ENCODE assay signal across 25 cellular contexts in genomic region chr12:44728566-44728965, GRCh38.
"Had no signal": no experiment of that assay in that cellular context is flagged by ENCODE, and none has a peak within 500 bp of the region (broad histone marks: within the 10 kb centered on the region; RNA-seq: fewer than 3 reads in every experiment).

No MANE protein-coding gene starts in this region.

- H3K27ac ChIP-seq: neural progenitor cell, ovary, parathyroid adenoma, psoas muscle, right lobe of liver, sigmoid colon, stomach, thoracic aorta, thyroid gland, tibial nerve, upper lobe of left lung, uterus had no signal

- H3K36me3 ChIP-seq: ovary, right lobe of liver, sigmoid colon, stomach, thoracic aorta, thyroid gland, tibial nerve, upper lobe of left lung had no signal

- ATAC-seq: natural killer cell; psoas muscle; right cardiac atrium; right lobe of liver; stimulated activated effector memory CD8-positive, alpha-beta T cell treated with anti-CD3 and anti-CD28 coated beads, Interleukin-12 subunit alpha, Interleukin-12 subunit beta, amount 100 ng/mL, for 72 hours; stimulated activated naive B cell treated with anti-CD40 and anti-IgM and Interleukin-4, amounts not matched to agents 10 μg/mL and 1 μg/mL and 100 μg/mL, for 72 hours had no signal

- DNase-seq: natural killer cell; occipital lobe; ovary; posterior cingulate gyrus; psoas muscle; right cardiac atrium; right lobe of liver; sigmoid colon; small intestine; stimulated activated CD4-positive, alpha-beta T cell treated with anti-CD3 and anti-CD28 coated beads, Interleukin-15, amount 100 ng/mL, for 24 hours; stimulated activated CD4-positive, alpha-beta T cell treated with anti-CD3 and anti-CD28 coated beads, Interleukin-2, amount 100 ng/mL, for 24 hours; stimulated activated CD4-positive, alpha-beta T cell treated with anti-CD3 and anti-CD28 coated beads, Interleukin-2, amount 100 ng/mL, for 48 hours; stimulated activated CD4-positive, alpha-beta T cell treated with anti-CD3 and anti-CD28 coated beads, Interleukin-4, amount 100 ng/mL, for 24 hours; stimulated activated naive B cell treated with anti-CD40 and anti-IgM and Interleukin-4, amounts not matched to agents 10 μg/mL and 1 μg/mL and 100 μg/mL, for 72 hours; stimulated activated naive CD4-positive, alpha-beta T cell treated with Interleukin-2 at 50 U/mL for 16 hours; stomach; thyroid gland; trophoblast cell; upper lobe of left lung; uterus had no signal

- H3K9me3 ChIP-seq: ovary, right lobe of liver, thyroid gland, uterus had no signal

- H3K79me2 ChIP-seq: parathyroid adenoma had no signal

- H3K4me3 ChIP-seq: neural progenitor cell, ovary, psoas muscle, right lobe of liver, sigmoid colon, stomach, thoracic aorta, thyroid gland, tibial nerve, upper lobe of left lung, uterus had no signal

- H3K4me1 ChIP-seq: neural progenitor cell, parathyroid adenoma, psoas muscle, right lobe of liver, sigmoid colon, stomach, thyroid gland, tibial nerve, upper lobe of left lung, uterus had no signal

- H3K9ac ChIP-seq: neural progenitor cell, parathyroid adenoma had no signal

- H3K4me2 ChIP-seq: neural progenitor cell had no signal

- H3K27me3 ChIP-seq: neural progenitor cell, ovary, right lobe of liver, sigmoid colon, stomach, thyroid gland, tibial nerve, upper lobe of left lung, uterus had no signal

- FAIRE-seq: small intestine had no signal

- H2AFZ ChIP-seq: neural progenitor cell, parathyroid adenoma had no signal
